Comparison of ENCODE assay signal across 4 cellular contexts in the genomic region with DNA sequence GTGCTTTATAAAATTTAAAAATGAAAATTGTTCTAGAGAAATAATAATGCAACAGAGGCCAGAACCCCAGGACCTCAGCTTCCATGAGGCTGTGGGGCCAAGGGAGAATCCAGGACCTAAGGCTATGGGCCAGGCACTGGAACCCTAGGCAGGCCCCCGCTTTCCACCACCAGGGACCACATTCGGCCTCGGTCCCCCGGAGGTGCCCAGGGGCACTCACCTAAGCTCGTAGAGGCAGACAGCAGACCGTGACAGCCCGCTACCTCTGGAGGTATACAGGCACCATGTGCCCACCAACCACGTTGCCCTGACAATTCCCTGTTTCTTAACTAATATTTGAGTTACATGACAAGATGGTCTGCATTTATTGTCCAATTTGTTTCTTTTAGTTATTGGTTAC. TPM values are rescaled to one million over a fixed set of nuclear protein-coding genes. Genes with fewer than 3 reads are reported as not detected.
"Had no signal": no experiment of that assay in that cellular context is flagged by ENCODE, and none has a peak within 500 bp of the region (broad histone marks: within the 10 kb centered on the region; RNA-seq: fewer than 3 reads in every experiment).

No MANE protein-coding gene starts in this region.

- H3K4me3 ChIP-seq: GM12878 had no signal

- ATAC-seq: GM12878 had no signal

- DNase-seq: GDM1, GF-D8 had no signal

RNA-seq across cellular contexts. Expression of a gene that starts 49.5 kb away (rescaled TPM):
- total RNA-seq: G401, GM12878 had no signal
- polyA plus RNA-seq: GM12878 had no signal
